ENCODE assay signal across 8 cellular contexts in the genomic region with DNA sequence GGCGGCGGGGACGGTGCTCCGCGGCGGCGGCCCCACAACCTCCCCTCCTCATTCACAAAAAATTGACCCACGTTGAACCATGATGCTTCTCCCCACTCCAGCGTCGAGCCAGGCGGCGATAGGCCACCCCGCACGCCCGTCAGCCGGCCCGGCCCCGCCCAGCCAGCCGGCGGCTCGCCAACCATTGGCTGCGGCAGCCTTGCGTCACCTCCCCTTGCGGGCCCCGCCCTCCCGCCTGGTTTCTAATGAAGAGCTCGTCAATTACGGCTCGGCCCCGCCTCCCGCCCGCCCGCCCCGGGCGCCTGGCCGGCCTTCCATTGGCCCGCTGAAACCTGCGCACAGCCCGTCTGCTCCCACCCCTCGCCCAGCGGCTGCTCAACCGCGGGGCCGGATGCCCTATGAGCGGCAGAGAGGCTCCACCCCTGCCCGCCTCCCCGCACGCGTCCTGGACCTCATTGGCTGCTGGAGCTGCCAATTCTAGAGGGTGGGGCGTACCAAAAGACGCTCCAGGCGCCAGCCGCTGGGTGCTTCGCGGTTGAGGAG.
A peak's percentile ranks its signal among the peaks of the same experiment; 100 is the strongest.
DNase-seq lines count a peak whose midpoint lies in the region; ATAC-seq lines count a peak whose summit lies in the region.

A gene (minus strand): TSS at position 114 of the 543 bp plus-strand sequence. CDS start 48,321 bp downstream, outside the sequence.

- no peaks in the 10 kb centered on the region for H3K9me3 Mint-ChIP-seq in dendritic cell treated with granulocyte-macrophage colony-stimulating factor and Interleukin-4, amounts not matched to agents 40 ng/mL and 50 ng/mL, for 4 days

- H3K27ac Mint-ChIP-seq in dendritic cell treated with granulocyte-macrophage colony-stimulating factor and Interleukin-4, amounts not matched to agents 40 ng/mL and 50 ng/mL, for 4 days: peak within 1 kb of the TSS; percentile 100

- H3K27me3 ChIP-seq in BLaER1: no peaks in the 10 kb centered on the region

- H4K20me1 ChIP-seq in BLaER1: peaks cover 38% of the 10 kb centered on the region

- intact Hi-C loops in dendritic cell treated with granulocyte-macrophage colony-stimulating factor and Interleukin-4, amounts not matched to agents 40 ng/mL and 50 ng/mL, for 4 days (cut with micrococcal nuclease): loop anchor here (2.0 to 5.0 kb wide), 2 partner anchors 36 to 134 kb away; no protein-coding TSS in a partner anchor

- peaks cover 40% of the 10 kb centered on the region for H3K4me1 Mint-ChIP-seq in dendritic cell treated with granulocyte-macrophage colony-stimulating factor and Interleukin-4, amounts not matched to agents 40 ng/mL and 50 ng/mL, for 4 days (ENCODE audit: low read depth)

- H3K27me3 Mint-ChIP-seq in dendritic cell treated with granulocyte-macrophage colony-stimulating factor and Interleukin-4, amounts not matched to agents 40 ng/mL and 50 ng/mL, for 4 days: peaks cover 3% of the 10 kb centered on the region

- peak within 1 kb of the TSS; percentile 99 for H3K27ac ChIP-seq in BLaER1

- H3K4me1 ChIP-seq in BLaER1: peaks cover 43% of the 10 kb centered on the region

- H3K4me2 ChIP-seq in BLaER1: peak within 1 kb of the TSS; percentile 97

- peak; percentile 97 for DNase-seq in NCI-H774 (lab: John Stamatoyannopoulos, UW)
- DNase-seq in activated CD4-positive, alpha-beta T cell treated with anti-CD3 and anti-CD28 coated beads, Interleukin-2, amount 50 U/mL, for 4 hours: peak; percentile 98 to 99
- DNase-seq in left kidney (ENCODE audit: low read depth, low spot score): peak; percentile 99
- DNase-seq in stimulated activated CD4-positive, alpha-beta T cell treated with anti-CD3 and anti-CD28 coated beads, Interleukin-1b, Interleukin-23, amount 100 ng/mL, for 48 hours: peak; percentile 99

- H3K36me3 Mint-ChIP-seq in dendritic cell treated with granulocyte-macrophage colony-stimulating factor and Interleukin-4, amounts not matched to agents 40 ng/mL and 50 ng/mL, for 4 days (ENCODE audit: low read depth): peaks cover 11% of the 10 kb centered on the region

- peak within 1 kb of the TSS; percentile 86 for H3K4me3 Mint-ChIP-seq in dendritic cell treated with granulocyte-macrophage colony-stimulating factor and Interleukin-4, amounts not matched to agents 40 ng/mL and 50 ng/mL, for 4 days

- H3K9me3 ChIP-seq in BLaER1: no peaks in the 10 kb centered on the region

- peak within 1 kb of the TSS; percentile 98 for H3K9ac ChIP-seq in BLaER1

- 0 out of 2 replicates have a peak, but pooled peaks cover 5% of the 10 kb centered on the region for H3K36me3 ChIP-seq in BLaER1

- ATAC-seq in GM19438 (IDR thresholded peaks at IDR 0.05; ENCODE audit: low read depth, unreplicated experiment) (peak; percentile 87), HG03571 (IDR thresholded peaks at IDR 0.05; ENCODE audit: unreplicated experiment) (peak; percentile 91)

- H3K4me3 ChIP-seq in BLaER1: peak within 1 kb of the TSS; percentile 93

Comparison
In these comparisons a context has a peak if more than half of its experiments do, and no peak if none do; other contexts are left out.
1. Peak in every context shown above with its lines: DNase-seq, ATAC-seq, H3K4me3 ChIP-seq and H3K27ac ChIP-seq.